In genomic region chr2:217150236-217150635, GRCh38 we compare ENCODE assay signal across 20 cellular contexts.
"Had no signal": no experiment of that assay in that cellular context is flagged by ENCODE, and none has a peak within 500 bp of the region (broad histone marks: within the 10 kb centered on the region; RNA-seq: fewer than 3 reads in every experiment).

No MANE protein-coding gene starts in this region.

- H3K27ac ChIP-seq: ascending aorta, cardiac muscle cell, foreskin keratinocyte, sigmoid colon, SK-N-MC, thoracic aorta had no signal

- H3K9me3 ChIP-seq: ascending aorta, mucosa of descending colon, sigmoid colon, thoracic aorta had no signal

- H3K4me1 ChIP-seq: ascending aorta, foreskin keratinocyte, sigmoid colon had no signal

- H3K4me1 Mint-ChIP-seq: activated B cell treated with CpG ODN at 0.5 μM for 24 hours; activated CD4-positive, alpha-beta T cell treated with anti-CD3 and anti-CD28 coated beads, Interleukin-2, amount 10 ng/mL, durations not matched to agents 7 days and 5 days; immature natural killer cell; natural killer cell had no signal

- H3K36me3 Mint-ChIP-seq: activated naive CD8-positive, alpha-beta T cell; immature natural killer cell; natural killer cell had no signal

- H3K27ac Mint-ChIP-seq: activated B cell treated with CpG ODN at 0.5 μM for 24 hours; activated CD4-positive, alpha-beta T cell treated with anti-CD3 and anti-CD28 coated beads, Interleukin-2, amount 10 ng/mL, durations not matched to agents 7 days and 5 days; activated naive CD8-positive, alpha-beta T cell; activated T-helper 2 cell treated with anti-CD3 and anti-CD28 coated beads, Interferon-gamma antibody, Interleukin-2, Interleukin-4, amounts not matched to agents 10 μg/mL and 5 μg/mL and 100 μg/mL, durations not matched to agents 14 hours and 24 hours and 36 hours; immature natural killer cell; natural killer cell; stimulated activated naive CD8-positive, alpha-beta T cell treated with anti-CD3 and anti-CD28 coated beads, Interleukin-15, Interleukin-2, amounts not matched to agents 100 ng/mL and 50 ng/mL, for 24 hours had no signal

- ATAC-seq: foreskin keratinocyte, mucosa of descending colon, natural killer cell had no signal

- H3K4me3 ChIP-seq: ascending aorta, cardiac muscle cell, mucosa of descending colon, sigmoid colon, SK-N-MC, thoracic aorta had no signal

- H3K36me3 ChIP-seq: ascending aorta, cardiac muscle cell, sigmoid colon, thoracic aorta had no signal

- H3K27me3 ChIP-seq: ascending aorta, cardiac muscle cell, sigmoid colon had no signal

- H3K4me3 Mint-ChIP-seq: activated B cell treated with CpG ODN at 0.5 μM for 24 hours; activated CD4-positive, alpha-beta T cell treated with anti-CD3 and anti-CD28 coated beads, Interleukin-2, amount 10 ng/mL, durations not matched to agents 7 days and 5 days; activated naive CD8-positive, alpha-beta T cell; immature natural killer cell; natural killer cell; stimulated activated naive CD8-positive, alpha-beta T cell treated with anti-CD3 and anti-CD28 coated beads, Interleukin-15, Interleukin-2, amounts not matched to agents 100 ng/mL and 50 ng/mL, for 24 hours had no signal

- DNase-seq: activated B cell treated with CpG ODN at 0.5 μM for 24 hours; activated CD4-positive, alpha-beta T cell treated with anti-CD3 and anti-CD28 coated beads, Interleukin-2, amount 10 ng/mL, durations not matched to agents 7 days and 5 days; activated T-cell treated with anti-CD3 and anti-CD28 coated beads for 4 hours; effector CD4-positive, alpha-beta T cell; foreskin keratinocyte; immature natural killer cell; left cardiac atrium; mucosa of descending colon; natural killer cell; occipital lobe; sigmoid colon; stimulated activated CD4-positive, alpha-beta T cell treated with anti-CD3 and anti-CD28 coated beads, Interleukin-4, amount 100 ng/mL, for 1 hour; stimulated activated CD8-positive, alpha-beta memory T cell treated with anti-CD3 and anti-CD28 coated beads, Interleukin-4, amount 100 ng/mL, for 48 hours had no signal

- H3K9me3 Mint-ChIP-seq: activated B cell treated with CpG ODN at 0.5 μM for 24 hours; activated CD4-positive, alpha-beta T cell treated with anti-CD3 and anti-CD28 coated beads, Interleukin-2, amount 10 ng/mL, durations not matched to agents 7 days and 5 days; activated T-helper 2 cell treated with anti-CD3 and anti-CD28 coated beads, Interferon-gamma antibody, Interleukin-2, Interleukin-4, amounts not matched to agents 10 μg/mL and 5 μg/mL and 100 μg/mL, durations not matched to agents 14 hours and 24 hours and 36 hours; immature natural killer cell; natural killer cell; stimulated activated naive CD8-positive, alpha-beta T cell treated with anti-CD3 and anti-CD28 coated beads, Interleukin-15, Interleukin-2, amounts not matched to agents 100 ng/mL and 50 ng/mL, for 24 hours had no signal
